Comparison of ENCODE assay signal across 1 cellular context in genomic region chr10:21217748-21218367, GRCh38.
TF ChIP-seq lines count a peak whose summit lies in the region.

No MANE protein-coding gene starts in this region.

TF ChIP-seq in K562, 482 proteins besides CTCF, POLR2A, EP300 and RAD21 (continued from another document):
- TF ChIP-seq ZNF395 (CRISPR knock-in tag; IDR thresholded peaks at IDR 0.05) (no peak), HOXB6 (CRISPR knock-in tag; IDR thresholded peaks at IDR 0.05; ENCODE audit: borderline replicate concordance) (no peak), NFRKB (IDR thresholded peaks at IDR 0.05; ENCODE audit: low read depth) (no peak), SMARCE1 (IDR thresholded peaks at IDR 0.05) (no peak), CC2D1A (IDR thresholded peaks at IDR 0.05) (no peak), SMAD2 (IDR thresholded peaks at IDR 0.05; ENCODE audit: low read depth, low read length) (no peak), DMBX1 (CRISPR knock-in tag; IDR thresholded peaks at IDR 0.05; ENCODE audit: borderline replicate concordance) (peak; percentile 52; the same call in 1 of the 2 replicates), GABPA (tag; conservative IDR thresholded peaks at IDR 0.05; ENCODE audit: low read depth) (peak; percentile 22; the same call in 1 of the 2 replicates), NFIC (IDR thresholded peaks at IDR 0.05) (no peak), ETV5 (CRISPR knock-in tag; IDR thresholded peaks at IDR 0.05; ENCODE audit: low read depth) (no peak), KLF10 (CRISPR knock-in tag; IDR thresholded peaks at IDR 0.05) (no peak), RUNX1 (IDR thresholded peaks at IDR 0.05; ENCODE audit: low read depth) (no peak), POLR2G (IDR thresholded peaks at IDR 0.05; ENCODE audit: low read depth, low read length) (no peak), ZFX (CRISPR knock-in tag; IDR thresholded peaks at IDR 0.05) (no peak), CBFA2T3 (IDR thresholded peaks at IDR 0.05) (peak; percentile 54), RCOR1 (IDR thresholded peaks at IDR 0.05; ENCODE audit: borderline replicate concordance in 1 of 2, low read depth in 2 of 2, low read length in 2 of 2) (peak in 1 of 2 experiments; percentile 13; a peak in 1 of 4 replicates), STAT5A (IDR thresholded peaks at IDR 0.05; ENCODE audit: borderline replicate concordance, low read length) (no peak), CEBPB (tag; IDR thresholded peaks at IDR 0.05) (no peak), MEF2A (IDR thresholded peaks at IDR 0.05; ENCODE audit: control insufficient read depth, low read depth, low read length) (no peak), U2AF1 (optimal IDR thresholded peaks at IDR 0.05; ENCODE audit: low read depth, low read length) (no peak), ZNF263 (CRISPR knock-in tag; IDR thresholded peaks at IDR 0.05; ENCODE audit: borderline replicate concordance) (no peak), YY1 (IDR thresholded peaks at IDR 0.05; ENCODE audit: borderline replicate concordance in 1 of 3, control insufficient read depth in 1 of 3, extremely low read depth in 1 of 3, insufficient read depth in 3 of 3, insufficient read length in 1 of 3, insufficient replicate concordance in 2 of 3, low read depth in 1 of 3, low read length in 2 of 3) (peak in 1 of 3 experiments; percentile 19), TFAP4 (CRISPR knock-in tag; IDR thresholded peaks at IDR 0.05; ENCODE audit: borderline replicate concordance) (no peak), SP1 (CRISPR knock-in tag; IDR thresholded peaks at IDR 0.05) (no peak)
- TF ChIP-seq, protein P1, sequence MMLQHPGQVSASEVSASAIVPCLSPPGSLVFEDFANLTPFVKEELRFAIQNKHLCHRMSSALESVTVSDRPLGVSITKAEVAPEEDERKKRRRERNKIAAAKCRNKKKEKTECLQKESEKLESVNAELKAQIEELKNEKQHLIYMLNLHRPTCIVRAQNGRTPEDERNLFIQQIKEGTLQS (IDR thresholded peaks at IDR 0.05), result no peak
- TF ChIP-seq, protein P1 (CRISPR knock-in tag; conservative IDR thresholded peaks at IDR 0.05), result no peak
- TF ChIP-seq, protein P2, sequence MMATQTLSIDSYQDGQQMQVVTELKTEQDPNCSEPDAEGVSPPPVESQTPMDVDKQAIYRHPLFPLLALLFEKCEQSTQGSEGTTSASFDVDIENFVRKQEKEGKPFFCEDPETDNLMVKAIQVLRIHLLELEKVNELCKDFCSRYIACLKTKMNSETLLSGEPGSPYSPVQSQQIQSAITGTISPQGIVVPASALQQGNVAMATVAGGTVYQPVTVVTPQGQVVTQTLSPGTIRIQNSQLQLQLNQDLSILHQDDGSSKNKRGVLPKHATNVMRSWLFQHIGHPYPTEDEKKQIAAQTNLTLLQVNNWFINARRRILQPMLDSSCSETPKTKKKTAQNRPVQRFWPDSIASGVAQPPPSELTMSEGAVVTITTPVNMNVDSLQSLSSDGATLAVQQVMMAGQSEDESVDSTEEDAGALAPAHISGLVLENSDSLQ (IDR thresholded peaks at IDR 0.05), result peak; percentile 50; the same call in 1 of the 2 replicates
- TF ChIP-seq, protein P3, sequence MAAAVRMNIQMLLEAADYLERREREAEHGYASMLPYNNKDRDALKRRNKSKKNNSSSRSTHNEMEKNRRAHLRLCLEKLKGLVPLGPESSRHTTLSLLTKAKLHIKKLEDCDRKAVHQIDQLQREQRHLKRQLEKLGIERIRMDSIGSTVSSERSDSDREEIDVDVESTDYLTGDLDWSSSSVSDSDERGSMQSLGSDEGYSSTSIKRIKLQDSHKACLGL (CRISPR knock-in tag; IDR thresholded peaks at IDR 0.05; ENCODE audit: borderline replicate concordance, poor library complexity, severe bottlenecking), result no peak
- TF ChIP-seq, protein P4, sequence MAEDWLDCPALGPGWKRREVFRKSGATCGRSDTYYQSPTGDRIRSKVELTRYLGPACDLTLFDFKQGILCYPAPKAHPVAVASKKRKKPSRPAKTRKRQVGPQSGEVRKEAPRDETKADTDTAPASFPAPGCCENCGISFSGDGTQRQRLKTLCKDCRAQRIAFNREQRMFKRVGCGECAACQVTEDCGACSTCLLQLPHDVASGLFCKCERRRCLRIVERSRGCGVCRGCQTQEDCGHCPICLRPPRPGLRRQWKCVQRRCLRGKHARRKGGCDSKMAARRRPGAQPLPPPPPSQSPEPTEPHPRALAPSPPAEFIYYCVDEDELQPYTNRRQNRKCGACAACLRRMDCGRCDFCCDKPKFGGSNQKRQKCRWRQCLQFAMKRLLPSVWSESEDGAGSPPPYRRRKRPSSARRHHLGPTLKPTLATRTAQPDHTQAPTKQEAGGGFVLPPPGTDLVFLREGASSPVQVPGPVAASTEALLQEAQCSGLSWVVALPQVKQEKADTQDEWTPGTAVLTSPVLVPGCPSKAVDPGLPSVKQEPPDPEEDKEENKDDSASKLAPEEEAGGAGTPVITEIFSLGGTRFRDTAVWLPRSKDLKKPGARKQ (CRISPR knock-in tag; IDR thresholded peaks at IDR 0.05), result no peak
